29 cellular contexts compared by ENCODE assay signal in genomic region chr20:49419785-49420184, GRCh38.
A peak's percentile ranks its signal among the peaks of the same experiment; 100 is the strongest.
DNase-seq lines count a peak whose midpoint lies in the region; ATAC-seq and TF ChIP-seq lines count a peak whose summit lies in the region.
"Had no signal": no experiment of that assay in that cellular context is flagged by ENCODE, and none has a peak within 500 bp of the region (broad histone marks: within the 10 kb centered on the region; RNA-seq: fewer than 3 reads in every experiment).

No MANE protein-coding gene starts in this region.

- TF ChIP-seq POLR2A in heart left ventricle (IDR thresholded peaks at IDR 0.05) (no peak), esophagus squamous epithelium (IDR thresholded peaks at IDR 0.05) (no peak), prostate gland (IDR thresholded peaks at IDR 0.05) (no peak), vagina (IDR thresholded peaks at IDR 0.05) (no peak)

- H3K4me3 ChIP-seq in heart left ventricle: no peak overlapping the region
- H3K4me3 ChIP-seq in right atrium auricular region: no peak overlapping the region
- no peak overlapping the region for H3K4me3 ChIP-seq in esophagus squamous epithelium
- no peak overlapping the region for H3K4me3 ChIP-seq in prostate gland
- H3K4me3 ChIP-seq in vagina: no peak overlapping the region
- H3K4me3 ChIP-seq: lower lobe of right lung, skin epidermis, upper lobe of right lung had no signal

- TF ChIP-seq CTCF in heart left ventricle (IDR thresholded peaks at IDR 0.05): no peak
- TF ChIP-seq CTCF in right atrium auricular region (IDR thresholded peaks at IDR 0.05): no peak
- TF ChIP-seq CTCF in esophagus squamous epithelium (IDR thresholded peaks at IDR 0.05): no peak
- TF ChIP-seq CTCF in prostate gland (IDR thresholded peaks at IDR 0.05): no peak
- TF ChIP-seq CTCF in vagina (IDR thresholded peaks at IDR 0.05): no peak

- 73 to 84% (median 79%) methylated on average over 1 of the region's 1 CpG for WGBS in heart left ventricle, 4 donors
- 50 to 59% methylated on average over 1 of the region's 1 CpG for WGBS in esophagus squamous epithelium, 2 donors
- WGBS in prostate gland: 83% methylated on average over 1 of the region's 1 CpG

- H3K27me3 ChIP-seq in heart left ventricle (no peaks in the 10 kb centered on the region), right atrium auricular region (no peaks in the 10 kb centered on the region), esophagus squamous epithelium (peaks cover 0 to 21% (median 0%) of the 10 kb centered on the region in 4 donors), prostate gland (replicated peaks; ENCODE audit: insufficient read depth) (no peaks in the 10 kb centered on the region), vagina (no peaks in the 10 kb centered on the region)

- peaks cover 0 to 43% (median 12%) of the 10 kb centered on the region in 12 donors for H3K4me1 ChIP-seq in heart left ventricle
- H3K4me1 ChIP-seq in right atrium auricular region: peaks cover 0 to 13% of the 10 kb centered on the region in 2 donors
- peaks cover 0 to 21% (median 1%) of the 10 kb centered on the region in 3 donors for H3K4me1 ChIP-seq in esophagus squamous epithelium
- peaks cover 8% of the 10 kb centered on the region for H3K4me1 ChIP-seq in prostate gland (replicated peaks)
- no peaks in the 10 kb centered on the region for H3K4me1 ChIP-seq in vagina
- H3K4me1 ChIP-seq: lower lobe of right lung, upper lobe of right lung had no signal

- H3K27ac ChIP-seq in heart left ventricle: peak overlapping the region in 8 of 12 donors; percentile 12 to 87 (median 35)
- peak overlapping the region in 1 of 2 donors; percentile 16 for H3K27ac ChIP-seq in right atrium auricular region
- peak overlapping the region in 3 of 4 donors; percentile 76 to 78 (median 76) for H3K27ac ChIP-seq in esophagus squamous epithelium
- H3K27ac ChIP-seq in prostate gland: peak overlapping the region; percentile 29 to 79
- H3K27ac ChIP-seq in vagina: peak overlapping the region; percentile 16
- H3K27ac ChIP-seq: 22Rv1, lower lobe of right lung, skin epidermis, upper lobe of right lung had no signal

- DNase-seq in heart left ventricle (no peak), right atrium auricular region (ENCODE audit: low spot score) (no peak), esophagus squamous epithelium (lab: John Stamatoyannopoulos, UW) (no peak), prostate gland (ENCODE audit: low spot score) (no peak), vagina (ENCODE audit: extremely low spot score in 2 of 2) (no peak), NCI-H1694 (lab: John Stamatoyannopoulos, UW) (no peak), NCI-H1694 treated with DMSO at 0.1 percent for 48 hours (lab: John Stamatoyannopoulos, UW) (no peak), NCI-H1417 (lab: John Stamatoyannopoulos, UW) (no peak)
- DNase-seq: activated CD4-positive, alpha-beta T cell treated with anti-CD3 and anti-CD28 coated beads, Interleukin-2, amount 50 U/mL, for 48 hours; activated CD4-positive, CD25-positive, alpha-beta regulatory T cell; activated CD8-positive, alpha-beta memory T cell treated with anti-CD3 and anti-CD28 coated beads, Interleukin-2, amount 50 U/mL, for 48 hours; activated naive CD4-positive, alpha-beta T cell treated with anti-CD3 and anti-CD28 coated beads, Interleukin-2, amount 50 U/mL, for 16 hours; amniotic stem cell; DND-41; H7; lower lobe of right lung; NCI-H1092; NCI-H2081; NCI-H345; NCI-H748 treated with DMSO at 0.1 percent for 48 hours; RPMI8226; stimulated activated CD4-positive, alpha-beta T cell treated with anti-CD3 and anti-CD28 coated beads, Interleukin-1b, Interleukin-23, amount 100 ng/mL, for 48 hours; stimulated activated CD8-positive, alpha-beta memory T cell treated with anti-CD3 and anti-CD28 coated beads, Interleukin-4, amount 100 ng/mL, for 48 hours; stimulated activated naive CD8-positive, alpha-beta T cell treated with anti-CD3 and anti-CD28 coated beads, Interleukin-15, amount 100 ng/mL, for 72 hours; T-helper 1 cell; upper lobe of right lung had no signal

- intact Hi-C loops in heart left ventricle (cut with DNase I): no loop called here
- intact Hi-C loops in esophagus squamous epithelium (cut with DNase I): no loop called here
- intact Hi-C loops in prostate gland (cut with DNase I): no loop called here
- intact Hi-C loops in vagina (cut with DNase I): no loop called here

- H3K36me3 ChIP-seq in heart left ventricle (no peaks in the 10 kb centered on the region), right atrium auricular region (no peaks in the 10 kb centered on the region), esophagus squamous epithelium (no peaks in the 10 kb centered on the region), prostate gland (no peaks in the 10 kb centered on the region), vagina (no peaks in the 10 kb centered on the region)
- H3K36me3 ChIP-seq: lower lobe of right lung, upper lobe of right lung had no signal

- no peak for ATAC-seq in heart left ventricle
- ATAC-seq: activated T-helper 17 cell treated with anti-CD3 and anti-CD28 coated beads, Interleukin-2, amount 50 U/mL, for 72 hours; upper lobe of right lung had no signal

- H3K9me3 ChIP-seq in heart left ventricle (no peaks in the 10 kb centered on the region), right atrium auricular region (no peaks in the 10 kb centered on the region), esophagus squamous epithelium (no peaks in the 10 kb centered on the region), prostate gland (no peaks in the 10 kb centered on the region), vagina (no peaks in the 10 kb centered on the region)
- H3K9me3 ChIP-seq: lower lobe of right lung, upper lobe of right lung had no signal
